Comparison of ENCODE assay signal across 29 cellular contexts in genomic region chr1:110689868-110690267, GRCh38. TPM values are rescaled to one million over a fixed set of nuclear protein-coding genes. Genes with fewer than 3 reads are reported as not detected.
"Had no signal": no experiment of that assay in that cellular context is flagged by ENCODE, and none has a peak within 500 bp of the region (broad histone marks: within the 10 kb centered on the region; RNA-seq: fewer than 3 reads in every experiment).

No MANE protein-coding gene starts in this region.

- DNase-seq: stimulated activated CD4-positive, alpha-beta T cell treated with anti-CD3 and anti-CD28 coated beads, Interleukin-2, amount 100 ng/mL, for 48 hours; stimulated activated CD4-positive, alpha-beta T cell treated with anti-CD3 and anti-CD28 coated beads, Interleukin-4, amount 100 ng/mL, for 1 hour; stimulated activated CD4-positive, alpha-beta T cell treated with anti-CD3 and anti-CD28 coated beads, Interleukin-4, amount 100 ng/mL, for 24 hours; stimulated activated CD4-positive, alpha-beta T cell treated with anti-CD3 and anti-CD28 coated beads, Interleukin-4, amount 100 ng/mL, for 4 hours; stimulated activated CD8-positive, alpha-beta memory T cell treated with anti-CD3 and anti-CD28 coated beads, Interleukin-4, amount 100 ng/mL, for 48 hours; stimulated activated naive B cell treated with anti-CD40 and anti-IgM and Interleukin-4, amounts not matched to agents 10 μg/mL and 1 μg/mL and 100 μg/mL, for 72 hours; stimulated activated naive CD4-positive, alpha-beta T cell; stimulated activated naive CD4-positive, alpha-beta T cell treated with Interleukin-2 at 50 U/mL for 16 hours; stimulated activated naive CD8-positive, alpha-beta T cell treated with anti-CD3 and anti-CD28 coated beads, Interleukin-15, amount 100 ng/mL, for 72 hours; stimulated activated naive CD8-positive, alpha-beta T cell treated with anti-CD3 and anti-CD28 coated beads, Interleukin-15, Interleukin-2, amounts not matched to agents 100 U/mL and 50 U/mL, for 24 hours; stomach; substantia nigra; testis; thyroid gland; tibial artery; transverse colon; trophoblast cell; upper lobe of left lung; upper lobe of right lung; uterus had no signal

- ATAC-seq: stimulated activated effector memory CD8-positive, alpha-beta T cell treated with anti-CD3 and anti-CD28 coated beads, Interleukin-12 subunit alpha, Interleukin-12 subunit beta, amount 100 ng/mL, for 72 hours; stimulated activated memory B cell treated with anti-CD40 and anti-IgM and Interleukin-4, amounts not matched to agents 10 μg/mL and 1 μg/mL and 100 μg/mL, for 72 hours; stimulated activated naive B cell treated with anti-CD40 and anti-IgM and Interleukin-4, amounts not matched to agents 10 μg/mL and 1 μg/mL and 100 μg/mL, for 72 hours; stimulated activated naive CD8-positive, alpha-beta T cell treated with anti-CD3 and anti-CD28 coated beads, Interleukin-15, amount 100 ng/mL, for 72 hours; stimulated activated naive CD8-positive, alpha-beta T cell treated with anti-CD3 and anti-CD28 coated beads, Interleukin-15, Interleukin-2, amounts not matched to agents 100 U/mL and 50 U/mL, for 24 hours; upper lobe of right lung had no signal

- H3K27me3 ChIP-seq: testis, thyroid gland, transverse colon, upper lobe of left lung, upper lobe of right lung, uterus, vagina had no signal

- H3K4me1 ChIP-seq: stomach, suprapubic skin, testis, thyroid gland, tibial artery, tibial nerve, transverse colon, upper lobe of left lung, upper lobe of right lung, uterus, vagina had no signal

- H3K4me3 ChIP-seq: stomach, suprapubic skin, testis, thoracic aorta, thyroid gland, tibial artery, tibial nerve, transverse colon, upper lobe of left lung, upper lobe of right lung, uterus, vagina had no signal

- FAIRE-seq: urothelium cell line had no signal

- H3K27ac ChIP-seq: stomach, suprapubic skin, testis, thoracic aorta, thyroid gland, tibial artery, tibial nerve, transverse colon, upper lobe of left lung, upper lobe of right lung, uterus, vagina had no signal

- H3K4me1 Mint-ChIP-seq: stimulated activated naive CD8-positive, alpha-beta T cell treated with anti-CD3 and anti-CD28 coated beads, Interleukin-15, amount 100 ng/mL, for 72 hours had no signal

- H3K27ac Mint-ChIP-seq: stimulated activated effector memory CD8-positive, alpha-beta T cell treated with anti-CD3 and anti-CD28 coated beads, Interleukin-12 subunit alpha, Interleukin-12 subunit beta, amount 100 ng/mL, for 72 hours; stimulated activated memory B cell treated with anti-CD40 and anti-IgM and Interleukin-4, amounts not matched to agents 10 μg/mL and 1 μg/mL and 100 μg/mL, for 72 hours; stimulated activated naive B cell treated with anti-CD40 and anti-IgM and Interleukin-4, amounts not matched to agents 10 μg/mL and 1 μg/mL and 100 μg/mL, for 72 hours; stimulated activated naive CD8-positive, alpha-beta T cell treated with anti-CD3 and anti-CD28 coated beads, Interleukin-15, amount 100 ng/mL, for 72 hours; stimulated activated naive CD8-positive, alpha-beta T cell treated with anti-CD3 and anti-CD28 coated beads, Interleukin-15, Interleukin-2, amounts not matched to agents 100 ng/mL and 50 ng/mL, for 24 hours; type B pancreatic cell had no signal

- H3K9me3 Mint-ChIP-seq: stimulated activated effector memory CD8-positive, alpha-beta T cell treated with anti-CD3 and anti-CD28 coated beads, Interleukin-12 subunit alpha, Interleukin-12 subunit beta, amount 100 ng/mL, for 72 hours; stimulated activated memory B cell treated with anti-CD40 and anti-IgM and Interleukin-4, amounts not matched to agents 10 μg/mL and 1 μg/mL and 100 μg/mL, for 72 hours; stimulated activated naive B cell treated with anti-CD40 and anti-IgM and Interleukin-4, amounts not matched to agents 10 μg/mL and 1 μg/mL and 100 μg/mL, for 72 hours; stimulated activated naive CD8-positive, alpha-beta T cell treated with anti-CD3 and anti-CD28 coated beads, Interleukin-15, amount 100 ng/mL, for 72 hours; stimulated activated naive CD8-positive, alpha-beta T cell treated with anti-CD3 and anti-CD28 coated beads, Interleukin-15, Interleukin-2, amounts not matched to agents 100 ng/mL and 50 ng/mL, for 24 hours; type B pancreatic cell had no signal

- H3K36me3 Mint-ChIP-seq: stimulated activated effector memory CD8-positive, alpha-beta T cell treated with anti-CD3 and anti-CD28 coated beads, Interleukin-12 subunit alpha, Interleukin-12 subunit beta, amount 100 ng/mL, for 72 hours; stimulated activated memory B cell treated with anti-CD40 and anti-IgM and Interleukin-4, amounts not matched to agents 10 μg/mL and 1 μg/mL and 100 μg/mL, for 72 hours; stimulated activated naive B cell treated with anti-CD40 and anti-IgM and Interleukin-4, amounts not matched to agents 10 μg/mL and 1 μg/mL and 100 μg/mL, for 72 hours; type B pancreatic cell had no signal

- H3K27me3 Mint-ChIP-seq: stimulated activated naive CD8-positive, alpha-beta T cell treated with anti-CD3 and anti-CD28 coated beads, Interleukin-15, Interleukin-2, amounts not matched to agents 100 ng/mL and 50 ng/mL, for 24 hours had no signal

- H3K4me3 Mint-ChIP-seq: stimulated activated effector memory CD8-positive, alpha-beta T cell treated with anti-CD3 and anti-CD28 coated beads, Interleukin-12 subunit alpha, Interleukin-12 subunit beta, amount 100 ng/mL, for 72 hours; stimulated activated memory B cell treated with anti-CD40 and anti-IgM and Interleukin-4, amounts not matched to agents 10 μg/mL and 1 μg/mL and 100 μg/mL, for 72 hours; stimulated activated naive B cell treated with anti-CD40 and anti-IgM and Interleukin-4, amounts not matched to agents 10 μg/mL and 1 μg/mL and 100 μg/mL, for 72 hours; stimulated activated naive CD8-positive, alpha-beta T cell treated with anti-CD3 and anti-CD28 coated beads, Interleukin-15, amount 100 ng/mL, for 72 hours; stimulated activated naive CD8-positive, alpha-beta T cell treated with anti-CD3 and anti-CD28 coated beads, Interleukin-15, Interleukin-2, amounts not matched to agents 100 ng/mL and 50 ng/mL, for 24 hours; type B pancreatic cell had no signal

- H3K9me3 ChIP-seq: stomach, suprapubic skin, testis, thoracic aorta, thyroid gland, tibial artery, tibial nerve, transverse colon, upper lobe of left lung, upper lobe of right lung, uterus, vagina had no signal

- H3K36me3 ChIP-seq: stomach, suprapubic skin, thoracic aorta, thyroid gland, tibial artery, tibial nerve, transverse colon, upper lobe of left lung, upper lobe of right lung, uterus, vagina had no signal

RNA-seq across cellular contexts. Expression of gene KCNA3, which starts 15.1 kb away (rescaled TPM):
- polyA plus RNA-seq: stomach had no signal
